Comparison of ENCODE assay signal across 22 cellular contexts in the genomic region with DNA sequence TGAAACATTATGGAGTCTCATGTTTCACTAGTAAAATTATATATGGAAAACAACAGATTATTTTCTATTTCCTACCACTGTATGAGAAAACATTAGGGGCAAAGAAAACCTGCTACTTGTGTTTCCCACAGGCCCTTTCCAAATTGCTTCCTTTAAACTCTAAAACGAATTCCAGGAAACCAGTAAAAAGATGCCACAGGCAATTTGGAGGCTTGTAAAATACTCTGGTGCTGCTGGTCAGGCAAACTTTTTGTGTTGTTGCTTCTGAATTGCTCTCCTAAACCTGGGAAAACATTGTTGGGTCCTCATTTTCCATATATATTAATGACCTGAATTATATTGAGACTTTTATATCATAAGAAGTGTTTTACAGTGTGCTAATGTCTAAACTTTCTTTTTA.
"Had no signal": no experiment of that assay in that cellular context is flagged by ENCODE, and none has a peak within 500 bp of the region (broad histone marks: within the 10 kb centered on the region; RNA-seq: fewer than 3 reads in every experiment).

No MANE protein-coding gene starts in this region.

- H3K4me3 ChIP-seq: gastrocnemius medialis, lung, right atrium auricular region, sigmoid colon, skin epidermis, stomach had no signal

- H3K27ac ChIP-seq: gastrocnemius medialis, neutrophil, right atrium auricular region, sigmoid colon, skin epidermis, stomach had no signal

- ATAC-seq: esophagus mucosa; gastrocnemius medialis; left cardiac atrium; left ventricle myocardium superior; naive thymus-derived CD4-positive, alpha-beta T cell had no signal

- H3K27me3 ChIP-seq: gastrocnemius medialis, neutrophil, right atrium auricular region, sigmoid colon, stomach had no signal

- H3K9me3 ChIP-seq: gastrocnemius medialis, neutrophil, right atrium auricular region, sigmoid colon, stomach had no signal

- H3K4me1 ChIP-seq: gastrocnemius medialis, right atrium auricular region, sigmoid colon, stomach had no signal

- H3K36me3 ChIP-seq: gastrocnemius medialis, neutrophil, right atrium auricular region had no signal

- DNase-seq: effector memory CD4-positive, alpha-beta T cell; gastrocnemius medialis; glutamatergic neuron; immature natural killer cell; kidney; left cardiac atrium; left ventricle myocardium superior; mesenchymal stem cell; naive thymus-derived CD4-positive, alpha-beta T cell; nephron progenitor cell; posterior cingulate gyrus; sigmoid colon; stimulated activated CD4-positive, alpha-beta T cell treated with anti-CD3 and anti-CD28 coated beads, Interleukin-12 subunit alpha, Interleukin-12 subunit beta, amount 100 ng/mL, for 4 hours; stimulated activated naive CD4-positive, alpha-beta T cell; stomach; substantia nigra; trophoblast cell had no signal
